8 cellular contexts compared by ENCODE assay signal in genomic region chr11:6681949-6682348, GRCh38. TPM values are rescaled to one million over a fixed set of nuclear protein-coding genes. Genes with fewer than 3 reads are reported as not detected.
DNase-seq lines count a peak whose midpoint lies in the region; ATAC-seq, FAIRE-seq and TF ChIP-seq lines count a peak whose summit lies in the region.

No MANE protein-coding gene starts in this region.

- H3K27me3 Mint-ChIP-seq in activated T-cell treated with anti-CD3 and anti-CD28 coated beads, Interleukin-2, amount 50 U/mL, for 4 hours (ENCODE audit: low read depth): no peaks in the 10 kb centered on the region
- no peaks in the 10 kb centered on the region for H3K27me3 Mint-ChIP-seq in activated CD8-positive, alpha-beta T cell treated with anti-CD3 and anti-CD28 coated beads for 36 hours

- 15 to 17% methylated on average over 5 of the region's 5 CpGs for WGBS in thyroid gland, 2 donors

- peak overlapping the region; percentile 98 for H3K27ac Mint-ChIP-seq in activated CD8-positive, alpha-beta T cell treated with anti-CD3 and anti-CD28 coated beads for 36 hours

- no peaks in the 10 kb centered on the region for H3K27me3 ChIP-seq in thyroid gland

- H3K9me3 Mint-ChIP-seq in activated T-cell treated with anti-CD3 and anti-CD28 coated beads, Interleukin-2, amount 50 U/mL, for 4 hours: no peaks in the 10 kb centered on the region
- no peaks in the 10 kb centered on the region for H3K9me3 Mint-ChIP-seq in activated CD8-positive, alpha-beta T cell treated with anti-CD3 and anti-CD28 coated beads for 36 hours

- H3K36me3 Mint-ChIP-seq in activated T-cell treated with anti-CD3 and anti-CD28 coated beads, Interleukin-2, amount 50 U/mL, for 4 hours (ENCODE audit: insufficient read depth): peaks cover 24% of the 10 kb centered on the region
- H3K36me3 Mint-ChIP-seq in activated CD8-positive, alpha-beta T cell treated with anti-CD3 and anti-CD28 coated beads for 36 hours (ENCODE audit: low read depth): peaks cover 40% of the 10 kb centered on the region

- intact Hi-C loops in activated CD8-positive, alpha-beta T cell treated with anti-CD3 and anti-CD28 coated beads for 36 hours (cut with micrococcal nuclease): loop anchor here (2.0 to 5.0 kb wide), 2 partner anchors 75 to 145 kb away; no protein-coding TSS in a partner anchor
- intact Hi-C loops in kidney (cut with DNase I) (loop anchor here (10.0 kb wide), 1 partner anchor 147 kb away; no protein-coding TSS in a partner anchor), thyroid gland (cut with DNase I) (loop anchor here (5.0 to 10.0 kb wide), 3 partner anchors 65 to 207 kb away; partner anchors contain the start of genes ILK, RRP8, TPP1 and TRIM3)

- CTCF ChIA-PET in activated CD8-positive, alpha-beta T cell treated with anti-CD3 and anti-CD28 coated beads for 36 hours (lab: Charles Lee): interaction anchor here (0.8 to 3.1 kb wide), 16 partner anchors 8 to 303 kb away, joined by 3 to 32 read pairs (median 4); partner anchors contain the start of gene TAF10

- H3K9me3 ChIP-seq in kidney (ENCODE audit: control insufficient read depth in 1 of 2, low read length in 2 of 2) (no peaks in the 10 kb centered on the region), thyroid gland (no peaks in the 10 kb centered on the region)

- no peak overlapping the region for H3K27ac ChIP-seq in kidney (ENCODE audit: low read depth in 2 of 2, low read length in 2 of 2)
- no peak overlapping the region for H3K27ac ChIP-seq in thyroid gland

- peaks cover 26% of the 10 kb centered on the region for H3K4me1 Mint-ChIP-seq in activated T-cell treated with anti-CD3 and anti-CD28 coated beads, Interleukin-2, amount 50 U/mL, for 4 hours (ENCODE audit: low read depth)
- H3K4me1 Mint-ChIP-seq in activated CD8-positive, alpha-beta T cell treated with anti-CD3 and anti-CD28 coated beads for 36 hours (ENCODE audit: low read depth): peaks cover 22% of the 10 kb centered on the region

- no peak for FAIRE-seq in kidney (lab: Jason Lieb, UNC)

- H3K4me3 ChIP-seq in kidney (ENCODE audit: low read length in 2 of 2): peak overlapping the region; percentile 92 to 95
- H3K4me3 ChIP-seq in thyroid gland (replicated peaks in 1 of 3): peak overlapping the region in 2 of 3 donors; percentile 84 to 85

- TF ChIP-seq CTCF in activated CD8-positive, alpha-beta T cell treated with anti-CD3 and anti-CD28 coated beads for 36 hours (IDR thresholded peaks at IDR 0.05): no peak
- TF ChIP-seq CTCF in kidney (IDR thresholded peaks at IDR 0.05; ENCODE audit: borderline replicate concordance, extremely low read depth, insufficient read depth) (no peak), thyroid gland (IDR thresholded peaks at IDR 0.05) (no peak)

- POLR2A ChIA-PET in activated CD8-positive, alpha-beta T cell treated with anti-CD3 and anti-CD28 coated beads for 36 hours (lab: Charles Lee): interaction anchor here (1.1 to 5.2 kb wide), 7 partner anchors 10 to 76 kb away, joined by 4 to 48 read pairs (median 8); partner anchors contain the start of genes ILK, RRP8 and TPP1

- H3K4me1 ChIP-seq in kidney (ENCODE audit: control insufficient read depth in 1 of 2, insufficient read depth in 1 of 2, low read depth in 1 of 2, low read length in 2 of 2): peaks cover 12 to 15% of the 10 kb centered on the region in 2 donors
- H3K4me1 ChIP-seq in thyroid gland: peaks cover 5 to 11% of the 10 kb centered on the region in 2 donors

- H3K4me3 Mint-ChIP-seq in activated T-cell treated with anti-CD3 and anti-CD28 coated beads, Interleukin-2, amount 50 U/mL, for 4 hours: peak overlapping the region; percentile 99
- peak overlapping the region; percentile 97 for H3K4me3 Mint-ChIP-seq in activated CD8-positive, alpha-beta T cell treated with anti-CD3 and anti-CD28 coated beads for 36 hours

- TF ChIP-seq POLR2A in thyroid gland (IDR thresholded peaks at IDR 0.05): no peak

- no peak for ATAC-seq in activated T-cell treated with anti-CD3 and anti-CD28 coated beads, Interleukin-2, amount 50 U/mL, for 4 hours
- ATAC-seq in activated CD8-positive, alpha-beta T cell treated with anti-CD3 and anti-CD28 coated beads for 36 hours: no peak
- no peak for ATAC-seq in GM18517 (IDR thresholded peaks at IDR 0.05; ENCODE audit: unreplicated experiment)
- no peak for ATAC-seq in GM21515 (IDR thresholded peaks at IDR 0.05; ENCODE audit: unreplicated experiment)

- no peak for DNase-seq in activated T-cell treated with anti-CD3 and anti-CD28 coated beads, Interleukin-2, amount 50 U/mL, for 4 hours
- DNase-seq in activated T-cell treated with anti-CD3 and anti-CD28 coated beads, Interleukin-2, amount 50 U/mL, for 1 hour: no peak
- no peak for DNase-seq in activated CD8-positive, alpha-beta T cell treated with anti-CD3 and anti-CD28 coated beads for 36 hours
- DNase-seq in kidney (no peak), thyroid gland (no peak), HuH-7 (ENCODE audit: low spot score) (no peak)

- H3K9ac ChIP-seq in kidney (ENCODE audit: low read length in 2 of 2): peak overlapping the region in 1 of 2 donors; percentile 84

- no peaks in the 10 kb centered on the region for H3K36me3 ChIP-seq in kidney (ENCODE audit: control insufficient read depth in 1 of 2, insufficient read depth in 2 of 2, low read length in 2 of 2)
- peaks cover 0 to 3% of the 10 kb centered on the region in 2 donors for H3K36me3 ChIP-seq in thyroid gland

RNA-seq across cellular contexts. Expression of gene MRPL17, which starts 1.2 kb away (rescaled TPM):
- total RNA-seq in activated T-cell treated with anti-CD3 and anti-CD28 coated beads, Interleukin-2, amount 50 U/mL, for 4 hours: 100 to 1,000 TPM; 149 to 162 (median 156) TPM
- 100 to 1,000 TPM; 140 to 144 TPM for total RNA-seq in activated CD8-positive, alpha-beta T cell treated with anti-CD3 and anti-CD28 coated beads for 36 hours
- total RNA-seq in kidney: 44.0 TPM
- polyA plus RNA-seq in kidney (ENCODE audit: insufficient read depth, low read depth, low replicate concordance): 121 TPM
- total RNA-seq in thyroid gland: 100 to 1,000 TPM in 2 of 4 donors, 10 to 100 TPM in 2; 37.8 to 579 (median 144) TPM

RNA-seq across cellular contexts. Expression of gene DCHS1, which starts 26.3 kb away (rescaled TPM):
- under 1 TPM; 0.28 to 0.40 (median 0.33) TPM for total RNA-seq in activated T-cell treated with anti-CD3 and anti-CD28 coated beads, Interleukin-2, amount 50 U/mL, for 4 hours
- 1 to 10 TPM; 1.6 TPM for total RNA-seq in activated CD8-positive, alpha-beta T cell treated with anti-CD3 and anti-CD28 coated beads for 36 hours
- total RNA-seq in kidney (17.0 TPM), thyroid gland (10 to 100 TPM in 1 of 4 donors, 1 to 10 TPM in 3; 5.6 to 14.4 (median 9.6) TPM)
- polyA plus RNA-seq in kidney (ENCODE audit: insufficient read depth, low read depth, low replicate concordance): 2.4 TPM
